Comparison of ENCODE assay signal across 1 cellular context in genomic region chr10:73413108-73413527, GRCh38.
TF ChIP-seq lines count a peak whose summit lies in the region.

No MANE protein-coding gene starts in this region.

TF ChIP-seq in H1, 55 proteins besides CTCF, POLR2A, EP300 and RAD21:
- TF ChIP-seq CEBPB (IDR thresholded peaks at IDR 0.05; ENCODE audit: low read depth, low read length) (no peak), CREB1 (IDR thresholded peaks at IDR 0.05) (peak; percentile 51; the same call in 1 of the 2 replicates), SAP30 (IDR thresholded peaks at IDR 0.05; ENCODE audit: insufficient read depth, insufficient replicate concordance, low read length) (peak; percentile 68), TEAD4 (IDR thresholded peaks at IDR 0.05; ENCODE audit: low read depth, low read length) (no peak), SIN3A (conservative IDR thresholded peaks at IDR 0.05 in 1 of 2, IDR thresholded peaks at IDR 0.05 in 1 of 2; ENCODE audit: low read depth in 1 of 2, low read length in 2 of 2) (peak in 1 of 2 experiments; percentile 74; a peak in 2 of 4 replicates), POLR2AphosphoS5 (IDR thresholded peaks at IDR 0.05; ENCODE audit: low read depth, low read length) (peak; percentile 72), ASH2L (IDR thresholded peaks at IDR 0.05; ENCODE audit: low read length) (peak; percentile 7), RNF2 (IDR thresholded peaks at IDR 0.05; ENCODE audit: borderline replicate concordance, low read depth, low read length, missing control alignments, poor library complexity, severe bottlenecking) (no peak)
